In genomic region chr20:33811763-33812672, GRCh38 we compare ENCODE assay signal across 1 cellular context.
A peak's percentile ranks its signal among the peaks of the same experiment; 100 is the strongest.
TF ChIP-seq lines count a peak whose summit lies in the region.

No MANE protein-coding gene starts in this region.

TF ChIP-seq in HepG2, 621 proteins besides CTCF, POLR2A, EP300 and RAD21 (continued from another document and continues in another):
- TF ChIP-seq ATF7 (IDR thresholded peaks at IDR 0.05) (no peak), ATF7 (CRISPR knock-in tag; IDR thresholded peaks at IDR 0.05) (no peak), SOX5 (CRISPR knock-in tag; IDR thresholded peaks at IDR 0.05; ENCODE audit: borderline replicate concordance) (no peak), ZNF816 (CRISPR knock-in tag; IDR thresholded peaks at IDR 0.05; ENCODE audit: borderline replicate concordance) (no peak), GPN1 (CRISPR knock-in tag; IDR thresholded peaks at IDR 0.05; ENCODE audit: borderline replicate concordance) (no peak), SIN3B (IDR thresholded peaks at IDR 0.05; ENCODE audit: low read length) (no peak), ZNF709 (CRISPR knock-in tag; IDR thresholded peaks at IDR 0.05) (no peak), ZFP62 (CRISPR knock-in tag; IDR thresholded peaks at IDR 0.05) (no peak), IRX3 (CRISPR knock-in tag; IDR thresholded peaks at IDR 0.05; ENCODE audit: borderline replicate concordance, low read depth) (no peak), TRAFD1 (CRISPR knock-in tag; IDR thresholded peaks at IDR 0.05; ENCODE audit: borderline replicate concordance) (no peak), MED13 (CRISPR knock-in tag; IDR thresholded peaks at IDR 0.05) (0 out of 2 replicates have a peak, but pooled peaks have one; percentile 7), SP1 (IDR thresholded peaks at IDR 0.05) (no peak), SP1 (CRISPR knock-in tag; IDR thresholded peaks at IDR 0.05) (no peak), ZZZ3 (CRISPR knock-in tag; IDR thresholded peaks at IDR 0.05; ENCODE audit: borderline replicate concordance) (no peak), KAT8 (CRISPR knock-in tag; IDR thresholded peaks at IDR 0.05) (no peak; the same call in 1 of the 2 replicates), SIN3A (IDR thresholded peaks at IDR 0.05; ENCODE audit: borderline replicate concordance, low read depth, low read length) (no peak), SCMH1 (CRISPR knock-in tag; IDR thresholded peaks at IDR 0.05; ENCODE audit: borderline replicate concordance) (no peak), PCBP1 (IDR thresholded peaks at IDR 0.05; ENCODE audit: borderline replicate concordance, low read depth, low read length) (no peak), RBFOX2 (IDR thresholded peaks at IDR 0.05; ENCODE audit: low read depth, low read length) (no peak), ZSCAN12 (CRISPR knock-in tag; IDR thresholded peaks at IDR 0.05) (0 out of 2 replicates have a peak, but pooled peaks have one; percentile 49), ZNF260 (CRISPR knock-in tag; IDR thresholded peaks at IDR 0.05; ENCODE audit: borderline replicate concordance, low read depth) (no peak), ETV6 (CRISPR knock-in tag; conservative IDR thresholded peaks at IDR 0.05) (no peak), ZNF10 (CRISPR knock-in tag; IDR thresholded peaks at IDR 0.05; ENCODE audit: borderline replicate concordance, low read depth) (no peak; the same call in 1 of the 2 replicates), CBX5 (CRISPR knock-in tag; IDR thresholded peaks at IDR 0.05; ENCODE audit: borderline replicate concordance) (peak; percentile 40; the same call in 1 of the 2 replicates), ZNF335 (CRISPR knock-in tag; IDR thresholded peaks at IDR 0.05) (0 out of 2 replicates have a peak, but pooled peaks have one; percentile 21), ZNF777 (CRISPR knock-in tag; IDR thresholded peaks at IDR 0.05) (no peak), ARNTL (CRISPR knock-in tag; IDR thresholded peaks at IDR 0.05) (no peak), ZNF350 (CRISPR knock-in tag; IDR thresholded peaks at IDR 0.05; ENCODE audit: borderline replicate concordance, low read depth) (peak; percentile 61; the same call in 1 of the 2 replicates), NCOA5 (CRISPR knock-in tag; IDR thresholded peaks at IDR 0.05) (no peak), ZNF749 (CRISPR knock-in tag; IDR thresholded peaks at IDR 0.05; ENCODE audit: borderline replicate concordance) (no peak), GABPB1 (CRISPR knock-in tag; IDR thresholded peaks at IDR 0.05) (no peak), ZMAT3 (CRISPR knock-in tag; conservative IDR thresholded peaks at IDR 0.05) (no peak), ZBTB7B (CRISPR knock-in tag; IDR thresholded peaks at IDR 0.05) (peak; percentile 59), MAZ (IDR thresholded peaks at IDR 0.05; ENCODE audit: borderline replicate concordance, low read depth, low read length) (no peak; the same call in 1 of the 2 replicates), MAZ (CRISPR knock-in tag; IDR thresholded peaks at IDR 0.05; ENCODE audit: low read depth) (no peak), HNRNPL (IDR thresholded peaks at IDR 0.05; ENCODE audit: low read depth, low read length) (no peak), CREB1 (IDR thresholded peaks at IDR 0.05) (no peak), CREB1 (CRISPR knock-in tag; IDR thresholded peaks at IDR 0.05) (no peak; the same call in 1 of the 2 replicates), ELF1 (CRISPR knock-in tag; IDR thresholded peaks at IDR 0.05) (peak; percentile 59), FOXJ3 (CRISPR knock-in tag; IDR thresholded peaks at IDR 0.05; ENCODE audit: borderline replicate concordance) (0 out of 2 replicates have a peak, but pooled peaks have one; percentile 5), EEA1 (CRISPR knock-in tag; IDR thresholded peaks at IDR 0.05; ENCODE audit: borderline replicate concordance) (no peak), YEATS4 (CRISPR knock-in tag; IDR thresholded peaks at IDR 0.05; ENCODE audit: borderline replicate concordance) (no peak), ZNF772 (CRISPR knock-in tag; IDR thresholded peaks at IDR 0.05) (no peak; the same call in 1 of the 2 replicates), PCBP2 (optimal IDR thresholded peaks at IDR 0.05; ENCODE audit: low read depth, low read length, poor library complexity, severe bottlenecking) (no peak), ZNF503 (CRISPR knock-in tag; IDR thresholded peaks at IDR 0.05) (no peak), TMF1 (CRISPR knock-in tag; IDR thresholded peaks at IDR 0.05; ENCODE audit: low read depth) (no peak), ZNF292 (CRISPR knock-in tag; IDR thresholded peaks at IDR 0.05; ENCODE audit: borderline replicate concordance, low read depth) (no peak), SMAD1 (CRISPR knock-in tag; IDR thresholded peaks at IDR 0.05; ENCODE audit: borderline replicate concordance, low read depth) (no peak), ZNF766 (CRISPR knock-in tag; IDR thresholded peaks at IDR 0.05; ENCODE audit: borderline replicate concordance) (no peak), ZNF567 (CRISPR knock-in tag; IDR thresholded peaks at IDR 0.05; ENCODE audit: borderline replicate concordance) (no peak), ZFP91 (CRISPR knock-in tag; IDR thresholded peaks at IDR 0.05; ENCODE audit: borderline replicate concordance) (no peak; the same call in 1 of the 2 replicates), ZFP1 (CRISPR knock-in tag; IDR thresholded peaks at IDR 0.05) (no peak), RXRB (CRISPR knock-in tag; IDR thresholded peaks at IDR 0.05; ENCODE audit: borderline replicate concordance) (no peak), CHCHD3 (CRISPR knock-in tag; IDR thresholded peaks at IDR 0.05) (no peak), KDM5B (CRISPR knock-in tag; IDR thresholded peaks at IDR 0.05; ENCODE audit: borderline replicate concordance) (peak; percentile 22; the same call in 1 of the 2 replicates), ZNF557 (CRISPR knock-in tag; IDR thresholded peaks at IDR 0.05) (no peak), ISX (CRISPR knock-in tag; conservative IDR thresholded peaks at IDR 0.05) (no peak), HIVEP1 (CRISPR knock-in tag; IDR thresholded peaks at IDR 0.05) (peak; percentile 68; the same call in 1 of the 2 replicates), LCORL (IDR thresholded peaks at IDR 0.05) (no peak), LCORL (CRISPR knock-in tag; IDR thresholded peaks at IDR 0.05) (peak; percentile 77), RFX5 (IDR thresholded peaks at IDR 0.05; ENCODE audit: low read depth, low read length) (no peak), MXD4 (CRISPR knock-in tag; IDR thresholded peaks at IDR 0.05) (no peak)
- TF ChIP-seq, protein P1, sequence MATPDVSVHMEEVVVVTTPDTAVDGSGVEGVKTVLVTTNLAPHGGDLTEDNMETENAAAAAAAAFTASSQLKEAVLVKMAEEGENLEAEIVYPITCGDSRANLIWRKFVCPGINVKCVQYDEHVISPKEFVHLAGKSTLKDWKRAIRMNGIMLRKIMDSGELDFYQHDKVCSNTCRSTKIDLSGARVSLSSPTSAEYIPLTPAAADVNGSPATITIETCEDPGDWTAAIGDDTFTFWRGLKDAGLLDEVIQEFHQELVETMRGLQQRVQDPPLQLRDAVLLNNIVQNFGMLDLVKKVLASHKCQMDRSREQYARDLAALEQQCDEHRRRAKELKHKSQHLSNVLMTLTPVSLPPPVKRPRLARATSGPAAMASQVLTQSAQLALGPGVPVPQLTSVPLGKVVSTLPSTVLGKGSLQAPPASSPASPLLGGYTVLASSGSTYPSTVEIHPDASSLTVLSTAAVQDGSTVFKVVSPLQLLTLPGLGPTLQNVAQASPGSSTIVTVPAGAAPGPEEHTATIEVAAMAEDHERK (CRISPR knock-in tag; IDR thresholded peaks at IDR 0.05; ENCODE audit: low read depth) = no peak
- TF ChIP-seq, protein P2, sequence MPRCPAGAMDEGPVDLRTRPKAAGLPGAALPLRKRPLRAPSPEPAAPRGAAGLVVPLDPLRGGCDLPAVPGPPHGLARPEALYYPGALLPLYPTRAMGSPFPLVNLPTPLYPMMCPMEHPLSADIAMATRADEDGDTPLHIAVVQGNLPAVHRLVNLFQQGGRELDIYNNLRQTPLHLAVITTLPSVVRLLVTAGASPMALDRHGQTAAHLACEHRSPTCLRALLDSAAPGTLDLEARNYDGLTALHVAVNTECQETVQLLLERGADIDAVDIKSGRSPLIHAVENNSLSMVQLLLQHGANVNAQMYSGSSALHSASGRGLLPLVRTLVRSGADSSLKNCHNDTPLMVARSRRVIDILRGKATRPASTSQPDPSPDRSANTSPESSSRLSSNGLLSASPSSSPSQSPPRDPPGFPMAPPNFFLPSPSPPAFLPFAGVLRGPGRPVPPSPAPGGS (CRISPR knock-in tag; IDR thresholded peaks at IDR 0.05) = no peak
- TF ChIP-seq, protein P3, sequence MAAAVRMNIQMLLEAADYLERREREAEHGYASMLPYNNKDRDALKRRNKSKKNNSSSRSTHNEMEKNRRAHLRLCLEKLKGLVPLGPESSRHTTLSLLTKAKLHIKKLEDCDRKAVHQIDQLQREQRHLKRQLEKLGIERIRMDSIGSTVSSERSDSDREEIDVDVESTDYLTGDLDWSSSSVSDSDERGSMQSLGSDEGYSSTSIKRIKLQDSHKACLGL (CRISPR knock-in tag; IDR thresholded peaks at IDR 0.05) = no peak
- TF ChIP-seq, protein P4, sequence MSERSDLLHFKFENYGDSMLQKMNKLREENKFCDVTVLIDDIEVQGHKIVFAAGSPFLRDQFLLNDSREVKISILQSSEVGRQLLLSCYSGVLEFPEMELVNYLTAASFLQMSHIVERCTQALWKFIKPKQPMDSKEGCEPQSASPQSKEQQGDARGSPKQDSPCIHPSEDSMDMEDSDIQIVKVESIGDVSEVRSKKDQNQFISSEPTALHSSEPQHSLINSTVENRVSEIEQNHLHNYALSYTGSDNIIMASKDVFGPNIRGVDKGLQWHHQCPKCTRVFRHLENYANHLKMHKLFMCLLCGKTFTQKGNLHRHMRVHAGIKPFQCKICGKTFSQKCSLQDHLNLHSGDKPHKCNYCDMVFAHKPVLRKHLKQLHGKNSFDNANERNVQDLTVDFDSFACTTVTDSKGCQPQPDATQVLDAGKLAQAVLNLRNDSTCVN (CRISPR knock-in tag; IDR thresholded peaks at IDR 0.05; ENCODE audit: borderline replicate concordance) = no peak
- TF ChIP-seq, protein P5, sequence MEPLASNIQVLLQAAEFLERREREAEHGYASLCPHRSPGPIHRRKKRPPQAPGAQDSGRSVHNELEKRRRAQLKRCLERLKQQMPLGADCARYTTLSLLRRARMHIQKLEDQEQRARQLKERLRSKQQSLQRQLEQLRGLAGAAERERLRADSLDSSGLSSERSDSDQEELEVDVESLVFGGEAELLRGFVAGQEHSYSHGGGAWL (CRISPR knock-in tag; IDR thresholded peaks at IDR 0.05) = no peak
- TF ChIP-seq, protein P6, sequence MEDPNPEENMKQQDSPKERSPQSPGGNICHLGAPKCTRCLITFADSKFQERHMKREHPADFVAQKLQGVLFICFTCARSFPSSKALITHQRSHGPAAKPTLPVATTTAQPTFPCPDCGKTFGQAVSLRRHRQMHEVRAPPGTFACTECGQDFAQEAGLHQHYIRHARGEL (CRISPR knock-in tag; IDR thresholded peaks at IDR 0.05) = no peak
- TF ChIP-seq, protein P7, sequence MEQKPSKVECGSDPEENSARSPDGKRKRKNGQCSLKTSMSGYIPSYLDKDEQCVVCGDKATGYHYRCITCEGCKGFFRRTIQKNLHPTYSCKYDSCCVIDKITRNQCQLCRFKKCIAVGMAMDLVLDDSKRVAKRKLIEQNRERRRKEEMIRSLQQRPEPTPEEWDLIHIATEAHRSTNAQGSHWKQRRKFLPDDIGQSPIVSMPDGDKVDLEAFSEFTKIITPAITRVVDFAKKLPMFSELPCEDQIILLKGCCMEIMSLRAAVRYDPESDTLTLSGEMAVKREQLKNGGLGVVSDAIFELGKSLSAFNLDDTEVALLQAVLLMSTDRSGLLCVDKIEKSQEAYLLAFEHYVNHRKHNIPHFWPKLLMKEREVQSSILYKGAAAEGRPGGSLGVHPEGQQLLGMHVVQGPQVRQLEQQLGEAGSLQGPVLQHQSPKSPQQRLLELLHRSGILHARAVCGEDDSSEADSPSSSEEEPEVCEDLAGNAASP (CRISPR knock-in tag; IDR thresholded peaks at IDR 0.05; ENCODE audit: borderline replicate concordance) = no peak
- TF ChIP-seq, protein P8, sequence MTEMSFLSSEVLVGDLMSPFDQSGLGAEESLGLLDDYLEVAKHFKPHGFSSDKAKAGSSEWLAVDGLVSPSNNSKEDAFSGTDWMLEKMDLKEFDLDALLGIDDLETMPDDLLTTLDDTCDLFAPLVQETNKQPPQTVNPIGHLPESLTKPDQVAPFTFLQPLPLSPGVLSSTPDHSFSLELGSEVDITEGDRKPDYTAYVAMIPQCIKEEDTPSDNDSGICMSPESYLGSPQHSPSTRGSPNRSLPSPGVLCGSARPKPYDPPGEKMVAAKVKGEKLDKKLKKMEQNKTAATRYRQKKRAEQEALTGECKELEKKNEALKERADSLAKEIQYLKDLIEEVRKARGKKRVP (CRISPR knock-in tag; IDR thresholded peaks at IDR 0.05) = no peak
